Comparison of ENCODE assay signal across 8 cellular contexts in genomic region chr3:169812124-169812843, GRCh38. TPM values are rescaled to one million over a fixed set of nuclear protein-coding genes. Genes with fewer than 3 reads are reported as not detected.
DNase-seq lines count a peak whose midpoint lies in the region; FAIRE-seq and TF ChIP-seq lines count a peak whose summit lies in the region.

No MANE protein-coding gene starts in this region.

- H3K4me3 ChIP-seq in HFF-Myc (replicated peaks; ENCODE audit: low read depth, low read length) = peak overlapping the region; percentile 55
- H3K4me3 ChIP-seq in WI38 (ENCODE audit: low read depth, low read length) = peak overlapping the region; percentile 59
- H3K4me3 ChIP-seq in choroid plexus epithelial cell (ENCODE audit: low read depth, low read length) = peak overlapping the region; percentile 67

- peak; percentile 49 for DNase-seq in GM12891 (ENCODE audit: insufficient read length, low spot score)
- no peak for DNase-seq in HFF-Myc (ENCODE audit: extremely low read depth, low read depth)
- peak; percentile 77 for DNase-seq in NCI-H1092 treated with DMSO at 0.1 percent for 48 hours (lab: John Stamatoyannopoulos, UW)
- peak; percentile 80 for DNase-seq in choroid plexus epithelial cell (ENCODE audit: low read depth)
- DNase-seq in left kidney (ENCODE audit: low read depth, low spot score) = peak; percentile 92
- peak; percentile 24 to 42 for DNase-seq in stimulated activated CD4-positive, alpha-beta T cell treated with anti-CD3 and anti-CD28 coated beads, Interleukin-15, amount 100 ng/mL, for 48 hours (ENCODE audit: low read depth in 2 of 2)
- no peak for DNase-seq in HuH-7.5 (ENCODE audit: low spot score)

- FAIRE-seq in GM12891 (lab: Jason Lieb, UNC) = no peak

- TF ChIP-seq CTCF in HFF-Myc (IDR thresholded peaks at IDR 0.05; ENCODE audit: low read depth, low read length, missing control alignments) (no peak), WI38 (IDR thresholded peaks at IDR 0.05; ENCODE audit: low read depth, low read length) (no peak), choroid plexus epithelial cell (conservative IDR thresholded peaks at IDR 0.05; ENCODE audit: low read depth, low read length) (no peak)

- TF ChIP-seq POLR2A in GM12891 (IDR thresholded peaks at IDR 0.05; ENCODE audit: low read depth, low read length) = no peak

TF ChIP-seq in GM12891, 5 proteins besides CTCF, POLR2A, EP300 and RAD21:
- TF ChIP-seq POU2F2 (IDR thresholded peaks at IDR 0.05; ENCODE audit: low read depth, low read length) = no peak
- TF ChIP-seq PAX5 (IDR thresholded peaks at IDR 0.05; ENCODE audit: insufficient read depth, low read length, severe bottlenecking) = no peak
- TF ChIP-seq POLR2AphosphoS5 (IDR thresholded peaks at IDR 0.05; ENCODE audit: low read depth, low read length) = no peak
- TF ChIP-seq SPI1 (IDR thresholded peaks at IDR 0.05; ENCODE audit: low read depth, low read length) = no peak
- peak; percentile 13; the same call in 1 of the 2 replicates for TF ChIP-seq TAF1 (IDR thresholded peaks at IDR 0.05; ENCODE audit: low read depth, low read length)
TF ChIP-seq in GM12891: peak in this region for 1.

RNA-seq across cellular contexts. Expression of gene LRRIQ4, which starts 0.4 kb away (rescaled TPM):
- polyA plus RNA-seq in GM12891 (2012; ENCODE audit: low read depth, missing spikeins) = 0.21 TPM

RNA-seq across cellular contexts. Expression of gene LRRC34, which starts 0.4 kb away (rescaled TPM):
- polyA plus RNA-seq in GM12891 (2012; ENCODE audit: low read depth, missing spikeins) = 5.0 TPM

RNA-seq across cellular contexts. Expression of gene MYNN, which starts 39.1 kb away (rescaled TPM):
- polyA plus RNA-seq in GM12891 (2012; ENCODE audit: low read depth, missing spikeins) = 10.3 TPM

RNA-seq across cellular contexts. Expression of gene ACTRT3, which starts 42.9 kb away (rescaled TPM):
- polyA plus RNA-seq in GM12891 (2012; ENCODE audit: low read depth, missing spikeins) = 0.30 TPM

RNA-seq across cellular contexts. Expression of gene TERC, which starts 47.4 kb away (rescaled TPM):
- not detected for polyA plus RNA-seq in GM12891 (2012; ENCODE audit: low read depth, missing spikeins)

Comparison
In these comparisons a context has a peak if more than half of its experiments do, and no peak if none do; other contexts are left out.
1. DNase-seq: peak in GM12891 (single experiment), NCI-H1092 treated with DMSO at 0.1 percent for 48 hours (single experiment), choroid plexus epithelial cell (single experiment), left kidney (single experiment) and stimulated activated CD4-positive, alpha-beta T cell treated with anti-CD3 and anti-CD28 coated beads, Interleukin-15, amount 100 ng/mL, for 48 hours (2 of 2); none in HFF-Myc (single experiment) and HuH-7.5 (single experiment).
2. Peak in every context shown above with its lines, with median percentiles within 50 percentile points of each other: H3K4me3 ChIP-seq.